Comparison of ENCODE assay signal across 5 cellular contexts in the genomic region with DNA sequence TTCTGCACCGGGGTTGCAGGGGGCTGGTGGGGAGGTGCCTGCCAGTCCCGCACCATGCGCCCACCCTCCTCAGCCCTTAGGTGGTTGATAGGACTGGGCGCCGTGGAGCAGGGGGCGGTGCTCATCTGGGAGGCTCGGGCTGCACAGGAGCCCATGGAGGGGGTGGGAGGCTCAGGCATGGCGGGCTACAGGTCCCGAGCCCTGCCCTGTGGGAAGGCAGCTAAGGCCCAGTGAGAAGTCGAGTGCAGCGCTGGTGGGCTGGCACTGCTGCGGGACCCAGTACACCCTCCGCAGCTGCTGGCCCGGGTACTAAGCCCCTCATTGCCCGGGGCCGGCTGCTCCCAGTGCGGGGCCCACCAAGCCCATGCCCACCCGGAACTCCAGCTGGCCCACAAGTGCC. TPM values are rescaled to one million over a fixed set of nuclear protein-coding genes. Genes with fewer than 3 reads are reported as not detected.
"Had no signal": no experiment of that assay in that cellular context is flagged by ENCODE, and none has a peak within 500 bp of the region (broad histone marks: within the 10 kb centered on the region; RNA-seq: fewer than 3 reads in every experiment).

No MANE protein-coding gene starts in this region.

RNA-seq across cellular contexts. Expression of a gene that starts 20.4 kb away (rescaled TPM):
- total RNA-seq: HepG2, HT1080, IMR-90 had no signal
- polyA plus RNA-seq: IgD-negative memory B cell, IMR-90, K562 had no signal
